8 cellular contexts compared by ENCODE assay signal in the genomic region with DNA sequence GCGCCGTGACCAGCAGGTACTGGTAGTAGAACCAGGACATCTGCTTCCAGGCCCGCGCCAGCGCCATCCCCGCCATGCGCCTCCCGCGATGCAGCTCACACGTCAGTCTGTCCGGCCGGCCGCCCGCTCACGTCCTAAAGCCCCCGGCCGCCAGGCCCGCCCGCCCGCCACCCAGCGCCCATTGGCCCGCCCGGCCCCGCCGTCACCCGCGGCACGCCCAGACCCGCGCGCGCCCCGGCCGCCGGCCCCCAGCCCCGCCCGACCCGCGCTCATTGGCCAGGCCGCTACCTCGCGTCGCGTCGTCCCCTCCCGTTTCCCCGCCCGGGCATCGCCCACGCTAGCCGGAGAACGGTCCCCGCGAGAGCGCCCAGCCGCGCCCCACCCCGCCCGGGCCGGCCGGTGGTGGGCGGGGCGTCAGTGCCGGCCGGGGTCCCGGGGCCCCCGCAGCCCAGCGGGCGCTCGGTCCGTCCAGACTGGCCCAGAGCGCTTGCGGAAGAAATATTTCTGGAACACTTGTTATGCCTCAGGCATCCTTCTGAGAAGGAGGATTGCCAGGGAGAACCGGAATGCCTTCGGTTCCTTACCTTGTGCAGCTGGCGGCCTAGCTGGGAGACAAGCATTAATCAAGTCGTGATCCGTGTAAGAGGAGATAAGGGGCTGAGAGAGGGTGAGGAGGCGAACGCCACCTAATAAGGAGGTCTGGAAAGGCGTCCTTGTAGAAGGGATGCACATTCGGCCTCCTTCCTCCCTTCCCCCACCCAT. TPM values are rescaled to one million over a fixed set of nuclear protein-coding genes. Genes with fewer than 3 reads are reported as not detected.
DNase-seq lines count a peak whose midpoint lies in the region; ATAC-seq and TF ChIP-seq lines count a peak whose summit lies in the region.

A gene with protein sequence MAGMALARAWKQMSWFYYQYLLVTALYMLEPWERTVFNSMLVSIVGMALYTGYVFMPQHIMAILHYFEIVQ (minus strand): TSS at position 109 of the 762 bp plus-strand sequence. CDS start 33 bp downstream, at position 76.

- no peaks in the 10 kb centered on the region for H3K9me3 Mint-ChIP-seq in activated CD4-positive, alpha-beta T cell treated with anti-CD3 and anti-CD28 coated beads, Interleukin-2, amount 10 ng/mL, durations not matched to agents 24 days and 14 days

- peak within 1 kb of the TSS; percentile 93 for H3K27ac Mint-ChIP-seq in activated CD4-positive, alpha-beta T cell treated with anti-CD3 and anti-CD28 coated beads, Interleukin-2, amount 10 ng/mL, durations not matched to agents 24 days and 14 days

- H3K36me3 ChIP-seq in BJ (ENCODE audit: control insufficient read depth, insufficient read depth, low read length) (no peaks in the 10 kb centered on the region), colonic mucosa (no peaks in the 10 kb centered on the region)

- no peaks in the 10 kb centered on the region for H3K9me3 ChIP-seq in colonic mucosa

- TF ChIP-seq CTCF in BJ (IDR thresholded peaks at IDR 0.05; ENCODE audit: insufficient read depth, low read depth, low read length) (no peak), colonic mucosa (IDR thresholded peaks at IDR 0.05) (no peak)

- intact Hi-C loops in activated CD4-positive, alpha-beta T cell treated with anti-CD3 and anti-CD28 coated beads, Interleukin-2, amount 10 ng/mL, durations not matched to agents 24 days and 14 days (cut with micrococcal nuclease) = loop anchor here (5.0 to 10.0 kb wide), 3 partner anchors 75 to 952 kb away; partner anchors contain the start of gene EAPP
- intact Hi-C loops in colonic mucosa (cut with DNase I) = no loop called here

- no peaks in the 10 kb centered on the region for H3K27me3 Mint-ChIP-seq in activated CD4-positive, alpha-beta T cell treated with anti-CD3 and anti-CD28 coated beads, Interleukin-2, amount 10 ng/mL, durations not matched to agents 24 days and 14 days

- peaks cover 6% of the 10 kb centered on the region for H3K36me3 Mint-ChIP-seq in activated CD4-positive, alpha-beta T cell treated with anti-CD3 and anti-CD28 coated beads, Interleukin-2, amount 10 ng/mL, durations not matched to agents 24 days and 14 days (ENCODE audit: low read depth)

- peak within 1 kb of the TSS; percentile 87 for H3K27ac ChIP-seq in colonic mucosa

- peak within 1 kb of the TSS; percentile 61 for H3K4me3 ChIP-seq in BJ (ENCODE audit: low read depth, low read length)
- peak within 1 kb of the TSS; percentile 58 for H3K4me3 ChIP-seq in colonic mucosa

- H3K9ac ChIP-seq in colonic mucosa (ENCODE audit: low read depth in 2 of 2, low read length in 2 of 2) = peak within 1 kb of the TSS; percentile 91 to 92

- H3K4me1 Mint-ChIP-seq in activated CD4-positive, alpha-beta T cell treated with anti-CD3 and anti-CD28 coated beads, Interleukin-2, amount 10 ng/mL, durations not matched to agents 24 days and 14 days = peaks cover 19% of the 10 kb centered on the region

- DNase-seq in BJ (ENCODE audit: low read depth) (peak; percentile 41), NCI-H524 treated with DMSO at 0.1 percent for 48 hours (lab: John Stamatoyannopoulos, UW) (peak; percentile 60), colonic mucosa (peak; percentile 96), left kidney (ENCODE audit: low read depth, low spot score) (peak; percentile 97)
- DNase-seq in activated CD4-positive, alpha-beta T cell treated with anti-CD3 and anti-CD28 coated beads, Interleukin-2, amount 10 ng/mL, durations not matched to agents 24 days and 14 days = peak; percentile 97
- peak; percentile 89 to 93 for DNase-seq in stimulated activated CD4-positive, alpha-beta T cell treated with anti-CD3 and anti-CD28 coated beads, Interleukin-2, amount 100 ng/mL, for 24 hours

- CTCF ChIA-PET in BJ (lab: Yijun Ruan, JAX) = interaction anchor here (1.0 to 1.3 kb wide), 2 partner anchors 35 to 140 kb away, joined by 3 read pairs; no protein-coding TSS in a partner anchor

- peak within 1 kb of the TSS; percentile 92 for H3K4me3 Mint-ChIP-seq in activated CD4-positive, alpha-beta T cell treated with anti-CD3 and anti-CD28 coated beads, Interleukin-2, amount 10 ng/mL, durations not matched to agents 24 days and 14 days

- H3K27me3 ChIP-seq in BJ (ENCODE audit: control insufficient read depth, insufficient read depth, low read length) (no peaks in the 10 kb centered on the region), colonic mucosa (no peaks in the 10 kb centered on the region)

- POLR2A ChIA-PET in BJ (lab: Charles Lee) = no interaction called here

- peaks cover 9% of the 10 kb centered on the region for H3K4me1 ChIP-seq in colonic mucosa

- ATAC-seq in GM19324 (IDR thresholded peaks at IDR 0.05; ENCODE audit: low FRiP score, unreplicated experiment) (peak; percentile 96), HG03460 (IDR thresholded peaks at IDR 0.05; ENCODE audit: unreplicated experiment) (peak; percentile 86)

RNA-seq across cellular contexts. Expression of the gene that starts here (rescaled TPM):
- 12.1 and 17.4 TPM in 2 replicates for polyA plus RNA-seq in BJ (2011; rRNA removed)
- 6.4 and 9.2 TPM in 2 replicates for polyA minus RNA-seq in BJ (2011; rRNA and poly(A)+ RNA removed)
- total RNA-seq in activated CD4-positive, alpha-beta T cell treated with anti-CD3 and anti-CD28 coated beads, Interleukin-2, amount 10 ng/mL, durations not matched to agents 24 days and 14 days = 20.3 and 21.2 TPM in 2 replicates
- total RNA-seq in colonic mucosa = 10 to 100 TPM; 35.3 to 60.9 TPM

Comparison
In these comparisons a context has a peak if more than half of its experiments do, and no peak if none do; other contexts are left out.
1. Peak in every context shown above with its lines: DNase-seq, ATAC-seq, H3K4me3 ChIP-seq and H3K27ac ChIP-seq.
2. DNase-seq: peak in every context shown above with its lines; median percentile 97 in activated CD4-positive, alpha-beta T cell treated with anti-CD3 and anti-CD28 coated beads, Interleukin-2, amount 10 ng/mL, durations not matched to agents 24 days and 14 days; 97 in left kidney; 96 in colonic mucosa; 91 in stimulated activated CD4-positive, alpha-beta T cell treated with anti-CD3 and anti-CD28 coated beads, Interleukin-2, amount 100 ng/mL, for 24 hours; 60 in NCI-H524 treated with DMSO at 0.1 percent for 48 hours; 41 in BJ.